ENCODE assay signal across 16 cellular contexts in genomic region chr4:27407616-27408015, GRCh38.
"Had no signal": no experiment of that assay in that cellular context is flagged by ENCODE, and none has a peak within 500 bp of the region (broad histone marks: within the 10 kb centered on the region; RNA-seq: fewer than 3 reads in every experiment).

No MANE protein-coding gene starts in this region.

- DNase-seq: effector memory CD8-positive, alpha-beta T cell; gastrocnemius medialis; kidney; left cardiac atrium; left ventricle myocardium inferior; lower lobe of right lung; stimulated activated CD4-positive, alpha-beta T cell treated with anti-CD3 and anti-CD28 coated beads, Interleukin-2, amount 100 ng/mL, for 24 hours; stimulated activated CD4-positive, alpha-beta T cell treated with anti-CD3 and anti-CD28 coated beads, Interleukin-4, amount 100 ng/mL, for 4 hours; stimulated activated naive CD4-positive, alpha-beta T cell; stomach; substantia nigra; trophoblast cell had no signal

- H3K9me3 ChIP-seq: gastrocnemius medialis had no signal

- H3K27me3 ChIP-seq: esophagus muscularis mucosa, gastrocnemius medialis, stomach had no signal

- H3K27ac ChIP-seq: epithelial cell of prostate, esophagus muscularis mucosa, gastrocnemius medialis, left ventricle myocardium inferior, lower lobe of right lung, skin epidermis, stomach had no signal

- H3K4me3 ChIP-seq: esophagus muscularis mucosa, gastrocnemius medialis, left ventricle myocardium inferior, lower lobe of right lung, skin epidermis, stomach had no signal

- H3K4me1 ChIP-seq: gastrocnemius medialis, lower lobe of right lung, stomach had no signal

- H3K36me3 ChIP-seq: esophagus muscularis mucosa, gastrocnemius medialis, left ventricle myocardium inferior, lower lobe of right lung, stomach had no signal

- FAIRE-seq: colon, kidney had no signal
